In genomic region chr2:206149330-206149729, GRCh38 we compare ENCODE assay signal across 2 cellular contexts.
TF ChIP-seq lines count a peak whose summit lies in the region.

No MANE protein-coding gene starts in this region.

TF ChIP-seq in liver, 16 proteins besides CTCF, POLR2A, EP300 and RAD21 (continued from another document):
- TF ChIP-seq HNF4A (conservative IDR thresholded peaks at IDR 0.05), result no peak
- no peak for TF ChIP-seq EGR1 (IDR thresholded peaks at IDR 0.05; ENCODE audit: low read depth in 2 of 2)
- no peak for TF ChIP-seq TAF1 (conservative IDR thresholded peaks at IDR 0.05)

TF ChIP-seq in HepG2, 621 proteins besides CTCF, POLR2A, EP300 and RAD21:
- TF ChIP-seq, protein P1, sequence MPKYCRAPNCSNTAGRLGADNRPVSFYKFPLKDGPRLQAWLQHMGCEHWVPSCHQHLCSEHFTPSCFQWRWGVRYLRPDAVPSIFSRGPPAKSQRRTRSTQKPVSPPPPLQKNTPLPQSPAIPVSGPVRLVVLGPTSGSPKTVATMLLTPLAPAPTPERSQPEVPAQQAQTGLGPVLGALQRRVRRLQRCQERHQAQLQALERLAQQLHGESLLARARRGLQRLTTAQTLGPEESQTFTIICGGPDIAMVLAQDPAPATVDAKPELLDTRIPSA (CRISPR knock-in tag; IDR thresholded peaks at IDR 0.05; ENCODE audit: borderline replicate concordance), result no peak
- TF ChIP-seq JUND (CRISPR knock-in tag; IDR thresholded peaks at IDR 0.05) (no peak), GLI4 (CRISPR knock-in tag; IDR thresholded peaks at IDR 0.05; ENCODE audit: borderline replicate concordance) (no peak), ZNF839 (CRISPR knock-in tag; IDR thresholded peaks at IDR 0.05; ENCODE audit: borderline replicate concordance) (no peak), CREB1 (IDR thresholded peaks at IDR 0.05) (no peak), CREB1 (CRISPR knock-in tag; IDR thresholded peaks at IDR 0.05) (no peak), ZNF616 (CRISPR knock-in tag; IDR thresholded peaks at IDR 0.05; ENCODE audit: low read depth) (no peak), NCOA2 (CRISPR knock-in tag; IDR thresholded peaks at IDR 0.05) (no peak), CSRNP2 (CRISPR knock-in tag; conservative IDR thresholded peaks at IDR 0.05; ENCODE audit: low read depth) (no peak), ZNF782 (CRISPR knock-in tag; IDR thresholded peaks at IDR 0.05; ENCODE audit: borderline replicate concordance) (no peak), ARID2 (CRISPR knock-in tag; IDR thresholded peaks at IDR 0.05; ENCODE audit: borderline replicate concordance) (no peak), ZSCAN21 (CRISPR knock-in tag; IDR thresholded peaks at IDR 0.05; ENCODE audit: borderline replicate concordance) (no peak), ZNF788 (CRISPR knock-in tag; IDR thresholded peaks at IDR 0.05; ENCODE audit: borderline replicate concordance) (no peak), ZNF331 (CRISPR knock-in tag; IDR thresholded peaks at IDR 0.05) (no peak), GPN1 (CRISPR knock-in tag; IDR thresholded peaks at IDR 0.05; ENCODE audit: borderline replicate concordance) (no peak), NRL (CRISPR knock-in tag; IDR thresholded peaks at IDR 0.05; ENCODE audit: borderline replicate concordance) (no peak), NFKB2 (CRISPR knock-in tag; IDR thresholded peaks at IDR 0.05; ENCODE audit: borderline replicate concordance) (no peak)
- TF ChIP-seq, protein P2, sequence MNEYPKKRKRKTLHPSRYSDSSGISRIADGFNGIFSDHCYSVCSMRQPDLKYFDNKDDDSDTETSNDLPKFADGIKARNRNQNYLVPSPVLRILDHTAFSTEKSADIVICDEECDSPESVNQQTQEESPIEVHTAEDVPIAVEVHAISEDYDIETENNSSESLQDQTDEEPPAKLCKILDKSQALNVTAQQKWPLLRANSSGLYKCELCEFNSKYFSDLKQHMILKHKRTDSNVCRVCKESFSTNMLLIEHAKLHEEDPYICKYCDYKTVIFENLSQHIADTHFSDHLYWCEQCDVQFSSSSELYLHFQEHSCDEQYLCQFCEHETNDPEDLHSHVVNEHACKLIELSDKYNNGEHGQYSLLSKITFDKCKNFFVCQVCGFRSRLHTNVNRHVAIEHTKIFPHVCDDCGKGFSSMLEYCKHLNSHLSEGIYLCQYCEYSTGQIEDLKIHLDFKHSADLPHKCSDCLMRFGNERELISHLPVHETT (CRISPR knock-in tag; conservative IDR thresholded peaks at IDR 0.05), result no peak
- TF ChIP-seq, protein P3, sequence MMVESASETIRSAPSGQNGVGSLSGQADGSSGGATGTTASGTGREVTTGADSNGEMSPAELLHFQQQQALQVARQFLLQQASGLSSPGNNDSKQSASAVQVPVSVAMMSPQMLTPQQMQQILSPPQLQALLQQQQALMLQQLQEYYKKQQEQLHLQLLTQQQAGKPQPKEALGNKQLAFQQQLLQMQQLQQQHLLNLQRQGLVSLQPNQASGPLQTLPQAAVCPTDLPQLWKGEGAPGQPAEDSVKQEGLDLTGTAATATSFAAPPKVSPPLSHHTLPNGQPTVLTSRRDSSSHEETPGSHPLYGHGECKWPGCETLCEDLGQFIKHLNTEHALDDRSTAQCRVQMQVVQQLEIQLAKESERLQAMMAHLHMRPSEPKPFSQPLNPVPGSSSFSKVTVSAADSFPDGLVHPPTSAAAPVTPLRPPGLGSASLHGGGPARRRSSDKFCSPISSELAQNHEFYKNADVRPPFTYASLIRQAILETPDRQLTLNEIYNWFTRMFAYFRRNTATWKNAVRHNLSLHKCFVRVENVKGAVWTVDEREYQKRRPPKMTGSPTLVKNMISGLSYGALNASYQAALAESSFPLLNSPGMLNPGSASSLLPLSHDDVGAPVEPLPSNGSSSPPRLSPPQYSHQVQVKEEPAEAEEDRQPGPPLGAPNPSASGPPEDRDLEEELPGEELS (CRISPR knock-in tag; IDR thresholded peaks at IDR 0.05), result no peak
TF ChIP-seq in HepG2: peak in this region for 0.
